15 cellular contexts compared by ENCODE assay signal in the genomic region with DNA sequence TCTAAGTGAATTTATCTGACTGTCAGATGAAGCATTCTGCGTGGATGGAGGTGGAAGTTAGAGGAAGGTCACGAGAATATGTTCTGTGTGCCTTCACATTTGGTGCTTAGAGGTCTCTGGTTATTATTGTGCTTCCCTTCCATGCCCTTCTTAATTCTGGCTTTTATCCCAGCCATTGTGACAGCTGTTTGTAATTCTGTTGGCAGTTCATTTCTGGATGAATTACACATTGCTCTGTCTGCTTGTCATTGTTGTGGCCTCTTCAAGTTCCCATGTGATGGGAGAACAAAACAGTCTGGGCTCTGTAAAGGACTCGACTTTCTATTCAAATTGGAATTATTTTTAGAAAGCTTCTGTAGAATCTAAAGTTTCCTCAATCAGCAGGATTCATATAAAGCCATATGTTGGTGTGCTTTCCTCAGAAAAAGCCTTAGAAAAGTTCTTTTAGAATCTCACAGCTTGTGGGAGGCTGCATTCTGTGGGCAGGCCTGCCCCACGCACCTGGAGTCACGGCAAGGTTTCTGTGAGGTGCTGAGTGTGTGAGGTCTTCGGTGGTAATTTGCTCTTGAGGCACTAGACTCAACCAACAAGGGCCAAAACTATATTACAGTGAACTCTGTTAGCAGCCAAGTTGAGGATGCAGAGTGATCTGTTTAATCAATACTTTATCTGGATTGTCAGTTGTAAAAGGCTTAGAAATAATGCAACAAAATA.
DNase-seq lines count a peak whose midpoint lies in the region; ATAC-seq and TF ChIP-seq lines count a peak whose summit lies in the region.
"Had no signal": no experiment of that assay in that cellular context is flagged by ENCODE, and none has a peak within 500 bp of the region (broad histone marks: within the 10 kb centered on the region; RNA-seq: fewer than 3 reads in every experiment).

No MANE protein-coding gene starts in this region.

- no peak for TF ChIP-seq POLR2A in vagina (IDR thresholded peaks at IDR 0.05)

- H3K4me3 ChIP-seq in adipocyte (ENCODE audit: low read length) = no peak overlapping the region
- H3K4me3 ChIP-seq in skeletal muscle tissue (ENCODE audit: low read length in 3 of 3) = no peak overlapping the region
- no peak overlapping the region for H3K4me3 ChIP-seq in vagina
- H3K4me3 ChIP-seq: K562, thyroid gland had no signal

- H3K27ac ChIP-seq in skeletal muscle tissue (ENCODE audit: low read depth, low read length) = peak overlapping the region; percentile 93
- no peak overlapping the region for H3K27ac ChIP-seq in vagina

- ATAC-seq in left ventricle myocardium superior (peak; percentile 93), GM19455 (IDR thresholded peaks at IDR 0.05; ENCODE audit: unreplicated experiment) (no peak)
- ATAC-seq: K562 had no signal

- CTCF ChIA-PET in HEK293T (lab: Yijun Ruan, JAX) = no interaction called here

- H3K27me3 ChIP-seq in adipocyte (replicated peaks; ENCODE audit: control insufficient read depth, insufficient read depth, low read length) (no peaks in the 10 kb centered on the region), skeletal muscle tissue (ENCODE audit: control insufficient read depth in 3 of 3, insufficient read depth in 3 of 3, low read length in 3 of 3) (no peaks in the 10 kb centered on the region), vagina (no peaks in the 10 kb centered on the region)
- H3K27me3 ChIP-seq: thyroid gland had no signal

- no peak for TF ChIP-seq CTCF in vagina (IDR thresholded peaks at IDR 0.05)

- intact Hi-C loops in left ventricle myocardium superior (cut with micrococcal nuclease) = loop anchor here (5.0 kb wide), 1 partner anchor 741 kb away; no protein-coding TSS in a partner anchor
- intact Hi-C loops in vagina (cut with DNase I) = no loop called here

- POLR2A ChIA-PET in HEK293T (lab: Yijun Ruan, JAX) = no interaction called here

- H3K36me3 ChIP-seq in adipocyte (ENCODE audit: control insufficient read depth, insufficient read depth, low read length, severe bottlenecking) (no peaks in the 10 kb centered on the region), skeletal muscle tissue (ENCODE audit: control insufficient read depth in 3 of 3, insufficient read depth in 3 of 3, low read length in 3 of 3) (no peaks in the 10 kb centered on the region), vagina (no peaks in the 10 kb centered on the region)
- H3K36me3 ChIP-seq: thyroid gland had no signal

- no peak overlapping the region for H3K9ac ChIP-seq in adipocyte (ENCODE audit: low read length)
- peak overlapping the region; percentile 13 to 66 (median 16) for H3K9ac ChIP-seq in skeletal muscle tissue (ENCODE audit: low read depth in 1 of 3, low read length in 3 of 3)

- H3K9me3 ChIP-seq in adipocyte (ENCODE audit: control insufficient read depth, low read length) (peaks cover 12% of the 10 kb centered on the region), skeletal muscle tissue (ENCODE audit: control insufficient read depth in 3 of 3, low read length in 3 of 3) (peaks cover 0 to 7% (median 3%) of the 10 kb centered on the region in 3 donors), vagina (no peaks in the 10 kb centered on the region)
- H3K9me3 ChIP-seq: thyroid gland had no signal

- DNase-seq in NCI-H1694 treated with DMSO at 0.1 percent for 48 hours (lab: John Stamatoyannopoulos, UW) (peak; percentile 8), NCI-H1694 (lab: John Stamatoyannopoulos, UW) (no peak), adipocyte (ENCODE audit: low read depth) (peak; percentile 21), left ventricle myocardium superior (no peak), vagina (ENCODE audit: extremely low spot score in 2 of 2) (no peak), HEK293T (ENCODE audit: extremely low spot score) (no peak)
- DNase-seq: activated T-cell treated with anti-CD3 and anti-CD28 coated beads for 4 hours, DMS153, NCI-H2081 treated with DMSO at 0.1 percent for 48 hours, OCI-M1, T-helper 1 cell, thyroid gland had no signal

- H3K4me1 ChIP-seq in adipocyte (ENCODE audit: control insufficient read depth, insufficient read depth, low read length) (peaks cover 6% of the 10 kb centered on the region), skeletal muscle tissue (ENCODE audit: control insufficient read depth in 3 of 3, insufficient read depth in 3 of 3, low read length in 3 of 3) (peaks cover 22 to 38% (median 35%) of the 10 kb centered on the region in 3 donors), vagina (peaks cover 6% of the 10 kb centered on the region)

TF ChIP-seq in HEK293T, 16 proteins besides CTCF, POLR2A, EP300 and RAD21:
- TF ChIP-seq, protein P1, sequence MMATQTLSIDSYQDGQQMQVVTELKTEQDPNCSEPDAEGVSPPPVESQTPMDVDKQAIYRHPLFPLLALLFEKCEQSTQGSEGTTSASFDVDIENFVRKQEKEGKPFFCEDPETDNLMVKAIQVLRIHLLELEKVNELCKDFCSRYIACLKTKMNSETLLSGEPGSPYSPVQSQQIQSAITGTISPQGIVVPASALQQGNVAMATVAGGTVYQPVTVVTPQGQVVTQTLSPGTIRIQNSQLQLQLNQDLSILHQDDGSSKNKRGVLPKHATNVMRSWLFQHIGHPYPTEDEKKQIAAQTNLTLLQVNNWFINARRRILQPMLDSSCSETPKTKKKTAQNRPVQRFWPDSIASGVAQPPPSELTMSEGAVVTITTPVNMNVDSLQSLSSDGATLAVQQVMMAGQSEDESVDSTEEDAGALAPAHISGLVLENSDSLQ (IDR thresholded peaks at IDR 0.05) = no peak
- TF ChIP-seq SP1 (IDR thresholded peaks at IDR 0.05) (no peak), HDGF (IDR thresholded peaks at IDR 0.05; ENCODE audit: borderline replicate concordance) (no peak), LEF1 (IDR thresholded peaks at IDR 0.05; ENCODE audit: borderline replicate concordance) (no peak), FOXK2 (IDR thresholded peaks at IDR 0.05) (no peak), ZNF384 (IDR thresholded peaks at IDR 0.05) (no peak), ELF4 (IDR thresholded peaks at IDR 0.05) (no peak), FOXA1 (IDR thresholded peaks at IDR 0.05) (no peak), ARNT (IDR thresholded peaks at IDR 0.05) (no peak), SUZ12 (IDR thresholded peaks at IDR 0.05) (no peak), CTBP1 (IDR thresholded peaks at IDR 0.05; ENCODE audit: borderline replicate concordance) (no peak), L3MBTL2 (conservative IDR thresholded peaks at IDR 0.05) (no peak)

Comparison
In these comparisons a context has a peak if more than half of its experiments do, and no peak if none do; other contexts are left out.
1. DNase-seq: peak in NCI-H1694 treated with DMSO at 0.1 percent for 48 hours (single experiment) and adipocyte (single experiment); none in NCI-H1694 (single experiment), left ventricle myocardium superior (single experiment), vagina (0 of 2) and HEK293T (single experiment).